7 cellular contexts compared by ENCODE assay signal in genomic region chr1:246255773-246256172, GRCh38.
"Had no signal": no experiment of that assay in that cellular context is flagged by ENCODE, and none has a peak within 500 bp of the region (broad histone marks: within the 10 kb centered on the region; RNA-seq: fewer than 3 reads in every experiment).

No MANE protein-coding gene starts in this region.

- H3K9ac ChIP-seq: KMS-11 had no signal

- ATAC-seq: HepG2 had no signal

- DNase-seq: IMR-90, KBM-7, KG1 had no signal

- FAIRE-seq: HepG2, HTR-8/SVneo had no signal

- H3K27ac ChIP-seq: HL-60, KMS-11 had no signal

- H3K4me2 ChIP-seq: KMS-11 had no signal
